17 cellular contexts compared by ENCODE assay signal in genomic region chr10:86415583-86415982, GRCh38. TPM values are rescaled to one million over a fixed set of nuclear protein-coding genes. Genes with fewer than 3 reads are reported as not detected.
"Had no signal": no experiment of that assay in that cellular context is flagged by ENCODE, and none has a peak within 500 bp of the region (broad histone marks: within the 10 kb centered on the region; RNA-seq: fewer than 3 reads in every experiment).

No MANE protein-coding gene starts in this region.

- DNase-seq: activated B cell treated with CpG ODN at 0.5 μM for 24 hours; activated CD4-positive, alpha-beta T cell treated with anti-CD3 and anti-CD28 coated beads, Interleukin-2, amount 50 U/mL, for 1 hour; activated gamma-delta T cell treated with Interleukin-2 at 50 U/mL for 16 hours; activated T-cell treated with anti-CD3 and anti-CD28 coated beads, Interleukin-2, amount 50 U/mL, for 48 hours; colonic mucosa; effector CD8-positive, alpha-beta T cell; foreskin melanocyte; heart left ventricle; mammary epithelial cell; mucosa of descending colon; stimulated activated CD4-positive, alpha-beta T cell treated with anti-CD3 and anti-CD28 coated beads, Interleukin-4, amount 100 ng/mL, for 1 hour; stimulated activated CD8-positive, alpha-beta memory T cell treated with anti-CD3 and anti-CD28 coated beads, Interleukin-4, amount 100 ng/mL, for 48 hours; stimulated activated naive CD8-positive, alpha-beta T cell treated with anti-CD3 and anti-CD28 coated beads, Interleukin-15, amount 100 ng/mL, for 72 hours had no signal

- H3K4me3 Mint-ChIP-seq: nephron; T-helper 1 cell treated with Interleukin-12 subunit alpha and Interleukin-12 subunit beta and Interleukin-4 antibody, amounts not matched to agents 30 μg/mL and 1 μg/mL, for 36 hours had no signal

- H3K9me3 Mint-ChIP-seq: activated B cell treated with CpG ODN at 0.5 μM for 24 hours had no signal

- H3K27ac Mint-ChIP-seq: activated B cell treated with CpG ODN at 0.5 μM for 24 hours; nephron; T-helper 1 cell treated with Interleukin-12 subunit alpha and Interleukin-12 subunit beta and Interleukin-4 antibody, amounts not matched to agents 30 μg/mL and 1 μg/mL, for 36 hours had no signal

- H3K9me3 ChIP-seq: colonic mucosa, mucosa of descending colon, thoracic aorta had no signal

- H3K27me3 ChIP-seq: colonic mucosa, heart left ventricle had no signal

- H3K4me3 ChIP-seq: colonic mucosa, heart left ventricle, mucosa of descending colon, thoracic aorta had no signal

- H3K27ac ChIP-seq: colonic mucosa, heart left ventricle, thoracic aorta had no signal

- H3K27me3 Mint-ChIP-seq: activated B cell treated with CpG ODN at 0.5 μM for 24 hours; stimulated activated naive CD8-positive, alpha-beta T cell treated with anti-CD3 and anti-CD28 coated beads, Interleukin-15, amount 100 ng/mL, for 72 hours had no signal

- H3K36me3 ChIP-seq: colonic mucosa, heart left ventricle, thoracic aorta had no signal

- ATAC-seq: heart left ventricle; left lobe of liver; stimulated activated naive CD8-positive, alpha-beta T cell treated with anti-CD3 and anti-CD28 coated beads, Interleukin-15, amount 100 ng/mL, for 72 hours had no signal

RNA-seq across cellular contexts. Expression of gene GRID1, which starts 49.0 kb away (rescaled TPM):
- total RNA-seq: activated B cell treated with CpG ODN at 0.5 μM for 24 hours had no signal
